8 cellular contexts compared by ENCODE assay signal in genomic region chr10:78029294-78030226, GRCh38. TPM values are rescaled to one million over a fixed set of nuclear protein-coding genes. Genes with fewer than 3 reads are reported as not detected.
DNase-seq lines count a peak whose midpoint lies in the region; ATAC-seq, FAIRE-seq and TF ChIP-seq lines count a peak whose summit lies in the region.

POLR3A (minus strand) TSS chr10:78029515; CDS start chr10:78029407, 108 bp downstream.

- no peaks in the 10 kb centered on the region for H3K27me3 ChIP-seq in WERI-Rb-1 (ENCODE audit: insufficient read depth, low read depth, severe bottlenecking)
- no peaks in the 10 kb centered on the region for H3K27me3 ChIP-seq in bronchial epithelial cell (ENCODE audit: control insufficient read depth, insufficient read depth, low read length)

- DNase-seq in AG04449 (ENCODE audit: low read depth, low spot score) = peak; percentile 95
- peak; percentile 71 for DNase-seq in NCI-H2196 (lab: John Stamatoyannopoulos, UW; ENCODE audit: unreplicated experiment)
- peak; percentile 97 for DNase-seq in WERI-Rb-1
- peak; percentile 89 for DNase-seq in bronchial epithelial cell (ENCODE audit: low read depth)
- peak; percentile 96 for DNase-seq in iPS-NIHi7 (ENCODE audit: extremely low spot score)
- peak; percentile 95 for DNase-seq in smooth muscle cell of the brain vasculature (ENCODE audit: low read depth, low spot score)

- TF ChIP-seq CTCF in AG04449 (IDR thresholded peaks at IDR 0.05; ENCODE audit: insufficient read depth, low read length, missing control alignments) = peak; percentile 54
- TF ChIP-seq CTCF in WERI-Rb-1 (IDR thresholded peaks at IDR 0.05; ENCODE audit: low read depth, low read length) = peak; percentile 42
- peak; percentile 76 for TF ChIP-seq CTCF in bronchial epithelial cell (IDR thresholded peaks at IDR 0.05; ENCODE audit: insufficient read depth, low read length, severe bottlenecking)

- H3K36me3 ChIP-seq in WERI-Rb-1 (peaks cover 38% of the 10 kb centered on the region), bronchial epithelial cell (ENCODE audit: control insufficient read depth, insufficient read depth, low read length) (peaks cover 4% of the 10 kb centered on the region)

- ATAC-seq in GM18868 (IDR thresholded peaks at IDR 0.05; ENCODE audit: unreplicated experiment) = peak; percentile 66
- peak; percentile 48 for ATAC-seq in HG03108 (IDR thresholded peaks at IDR 0.05; ENCODE audit: unreplicated experiment)

- no peaks in the 10 kb centered on the region for H3K9me3 ChIP-seq in WERI-Rb-1 (ENCODE audit: severe bottlenecking)

- POLR2A ChIA-PET in AG04449 (lab: Yijun Ruan, JAX) = interaction anchor here (0.8 to 0.9 kb wide), 2 partner anchors 11 to 26 kb away, joined by 3 to 6 read pairs; no protein-coding TSS in a partner anchor

- H3K27ac ChIP-seq in WERI-Rb-1 = peak within 1 kb of the TSS; percentile 74

- peak within 1 kb of the TSS; percentile 100 for H3K4me3 ChIP-seq in AG04449 (ENCODE audit: low read depth, low read length)
- peak within 1 kb of the TSS; percentile 100 for H3K4me3 ChIP-seq in WERI-Rb-1 (ENCODE audit: low read depth, low read length)
- H3K4me3 ChIP-seq in bronchial epithelial cell (ENCODE audit: low read depth, low read length) = peak within 1 kb of the TSS; percentile 99

- CTCF ChIA-PET in AG04449 (lab: Yijun Ruan, JAX) = interaction anchor here (0.6 to 3.8 kb wide), 17 partner anchors 8 to 1031 kb away, joined by 3 to 18 read pairs (median 3); no protein-coding TSS in a partner anchor

- FAIRE-seq in bronchial epithelial cell (lab: Jason Lieb, UNC) = no peak

RNA-seq across cellular contexts. Expression of gene POLR3A, which starts in this region (rescaled TPM):
- total RNA-seq in bronchial epithelial cell = 13.7 and 14.7 TPM in 2 replicates

Comparison
In these comparisons a context has a peak if more than half of its experiments do, and no peak if none do; other contexts are left out.
1. Peak in every context shown above with its lines: DNase-seq, ATAC-seq, H3K4me3 ChIP-seq and H3K27ac ChIP-seq.